Comparison of ENCODE assay signal across 8 cellular contexts in the genomic region with DNA sequence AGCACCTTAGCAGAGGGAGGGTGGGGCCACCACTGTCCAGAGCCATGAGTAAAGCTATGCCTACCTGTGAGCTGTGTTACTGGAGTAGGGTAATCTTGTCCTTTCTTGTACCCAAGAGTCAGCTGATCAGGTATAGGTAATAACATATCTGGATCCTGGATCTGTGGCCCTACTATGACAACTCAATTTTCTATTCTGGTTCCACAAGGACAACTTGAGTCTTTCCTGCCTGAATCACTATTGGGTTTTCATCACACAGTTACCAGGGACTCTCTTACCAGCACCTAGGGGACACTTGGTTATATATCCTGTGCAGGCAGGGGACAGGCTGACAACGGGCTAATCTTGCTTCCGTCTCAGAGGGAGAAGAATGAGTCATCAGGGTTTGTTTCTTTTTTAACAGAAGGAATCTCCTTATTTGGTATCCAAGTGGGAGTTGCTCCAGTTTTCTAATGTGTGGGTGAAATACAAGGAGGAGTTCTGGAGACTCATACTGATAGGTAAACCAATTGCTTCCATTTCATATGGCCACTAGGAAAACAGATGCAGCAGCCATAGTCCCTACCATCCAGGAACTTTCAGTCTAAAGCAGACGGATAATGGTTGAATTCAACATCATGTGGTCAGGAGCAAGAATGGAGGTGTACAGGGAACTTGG. TPM values are rescaled to one million over a fixed set of nuclear protein-coding genes. Genes with fewer than 3 reads are reported as not detected.
A peak's percentile ranks its signal among the peaks of the same experiment; 100 is the strongest.
DNase-seq lines count a peak whose midpoint lies in the region; ATAC-seq and TF ChIP-seq lines count a peak whose summit lies in the region.

No MANE protein-coding gene starts in this region.

- no peaks in the 10 kb centered on the region for H3K9me3 Mint-ChIP-seq in natural killer cell

- intact Hi-C loops in natural killer cell (cut with micrococcal nuclease): no loop called here

- H3K27ac Mint-ChIP-seq in natural killer cell: peak overlapping the region; percentile 92 to 94

- no peak overlapping the region for H3K4me3 Mint-ChIP-seq in natural killer cell

- ATAC-seq in HG02642 (IDR thresholded peaks at IDR 0.05; ENCODE audit: poor library complexity, unreplicated experiment) (peak; percentile 48), SK-N-SH treated with all-trans-retinoic acid at 6 μM for 48 hours (peak; percentile 73), natural killer cell (peak; percentile 55 to 68 (median 62))

- DNase-seq in ELR (ENCODE audit: low read depth) (peak; percentile 78), natural killer cell (no peak), NOMO-1 treated with DMSO at 0.1 percent for 48 hours (lab: John Stamatoyannopoulos, UW; ENCODE audit: unreplicated experiment) (no peak), islet precursor cell (no peak), SKM-1 treated with dmso at 0.1 percent for 144 hours (lab: John Stamatoyannopoulos, UW; ENCODE audit: unreplicated experiment) (no peak)
- DNase-seq in effector CD4-positive, alpha-beta T cell: peak; percentile 33

- peaks cover 10% of the 10 kb centered on the region for H3K36me3 Mint-ChIP-seq in natural killer cell

- TF ChIP-seq CTCF in natural killer cell (IDR thresholded peaks at IDR 0.05): no peak

- no peaks in the 10 kb centered on the region for H3K27me3 Mint-ChIP-seq in natural killer cell (ENCODE audit: low read depth in 2 of 2)

- peaks cover 70 to 73% of the 10 kb centered on the region in 2 donors for H3K4me1 Mint-ChIP-seq in natural killer cell

TF ChIP-seq in SK-N-SH treated with all-trans-retinoic acid at 6 μM for 48 hours, 23 proteins besides CTCF, POLR2A, EP300 and RAD21:
- TF ChIP-seq CREB5 (CRISPR knock-in tag; IDR thresholded peaks at IDR 0.05; ENCODE audit: low read depth) (no peak), ZNF70 (CRISPR knock-in tag; IDR thresholded peaks at IDR 0.05) (no peak), PATZ1 (CRISPR knock-in tag; IDR thresholded peaks at IDR 0.05; ENCODE audit: borderline replicate concordance) (no peak), TCF4 (CRISPR knock-in tag; IDR thresholded peaks at IDR 0.05; ENCODE audit: borderline replicate concordance) (no peak), RARB (CRISPR knock-in tag; IDR thresholded peaks at IDR 0.05) (no peak), ISL1 (CRISPR knock-in tag; IDR thresholded peaks at IDR 0.05) (no peak), SNAI2 (CRISPR knock-in tag; IDR thresholded peaks at IDR 0.05) (no peak), ZNF565 (CRISPR knock-in tag; conservative IDR thresholded peaks at IDR 0.05; ENCODE audit: low read depth) (no peak), ZFP3 (CRISPR knock-in tag; IDR thresholded peaks at IDR 0.05) (no peak), ARNTL (CRISPR knock-in tag; IDR thresholded peaks at IDR 0.05; ENCODE audit: borderline replicate concordance, low read depth) (no peak), CSRNP3 (CRISPR knock-in tag; IDR thresholded peaks at IDR 0.05) (no peak), OSR1 (CRISPR knock-in tag; IDR thresholded peaks at IDR 0.05) (no peak), BACH2 (CRISPR knock-in tag; IDR thresholded peaks at IDR 0.05; ENCODE audit: borderline replicate concordance) (no peak), TOX (CRISPR knock-in tag; IDR thresholded peaks at IDR 0.05; ENCODE audit: borderline replicate concordance) (no peak)
- TF ChIP-seq, protein P1, sequence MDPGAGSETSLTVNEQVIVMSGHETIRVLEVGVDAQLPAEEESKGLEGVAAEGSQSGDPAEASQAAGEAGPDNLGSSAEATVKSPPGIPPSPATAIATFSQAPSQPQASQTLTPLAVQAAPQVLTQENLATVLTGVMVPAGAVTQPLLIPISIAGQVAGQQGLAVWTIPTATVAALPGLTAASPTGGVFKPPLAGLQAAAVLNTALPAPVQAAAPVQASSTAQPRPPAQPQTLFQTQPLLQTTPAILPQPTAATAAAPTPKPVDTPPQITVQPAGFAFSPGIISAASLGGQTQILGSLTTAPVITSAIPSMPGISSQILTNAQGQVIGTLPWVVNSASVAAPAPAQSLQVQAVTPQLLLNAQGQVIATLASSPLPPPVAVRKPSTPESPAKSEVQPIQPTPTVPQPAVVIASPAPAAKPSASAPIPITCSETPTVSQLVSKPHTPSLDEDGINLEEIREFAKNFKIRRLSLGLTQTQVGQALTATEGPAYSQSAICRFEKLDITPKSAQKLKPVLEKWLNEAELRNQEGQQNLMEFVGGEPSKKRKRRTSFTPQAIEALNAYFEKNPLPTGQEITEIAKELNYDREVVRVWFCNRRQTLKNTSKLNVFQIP (CRISPR knock-in tag; IDR thresholded peaks at IDR 0.05; ENCODE audit: borderline replicate concordance, low read depth): no peak

RNA-seq across cellular contexts. Expression of gene ZNF267, which starts 6.8 kb away (rescaled TPM):
- total RNA-seq in natural killer cell: 10 to 100 TPM; 45.0 to 56.6 (median 52.8) TPM

Comparison
In these comparisons a context has a peak if more than half of its experiments do, and no peak if none do; other contexts are left out.
1. DNase-seq: peak in ELR (single experiment) and effector CD4-positive, alpha-beta T cell (single experiment); none in natural killer cell (single experiment), NOMO-1 treated with DMSO at 0.1 percent for 48 hours (single experiment), islet precursor cell (single experiment) and SKM-1 treated with dmso at 0.1 percent for 144 hours (single experiment).
2. Peak in every context shown above with its lines, with median percentiles within 50 percentile points of each other: ATAC-seq.